ENCODE assay signal across 17 cellular contexts in genomic region chr21:35593000-35593502, GRCh38.
A peak's percentile ranks its signal among the peaks of the same experiment; 100 is the strongest.
DNase-seq lines count a peak whose midpoint lies in the region; ATAC-seq and TF ChIP-seq lines count a peak whose summit lies in the region.
"Had no signal": no experiment of that assay in that cellular context is flagged by ENCODE, and none has a peak within 500 bp of the region (broad histone marks: within the 10 kb centered on the region; RNA-seq: fewer than 3 reads in every experiment).

No MANE protein-coding gene starts in this region.

- H3K4me3 Mint-ChIP-seq in T-helper 2 cell treated with Interferon-gamma antibody and Interleukin-4, amounts not matched to agents 5 μg/mL and 100 μg/mL, for 36 hours = no peak overlapping the region
- H3K4me3 Mint-ChIP-seq: activated T-helper 1 cell treated with anti-CD3 and anti-CD28 coated beads, Interleukin-12 subunit alpha, Interleukin-12 subunit beta, Interleukin-2, Interleukin-4 antibody, amounts not matched to agents 30 ng/mL and 10 ng/mL and 1 ng/mL, durations not matched to agents 14 hours and 24 hours and 36 hours had no signal

- H3K27me3 Mint-ChIP-seq in T-helper 2 cell treated with Interferon-gamma antibody and Interleukin-4, amounts not matched to agents 5 μg/mL and 100 μg/mL, for 36 hours (ENCODE audit: low read depth) = peaks cover 22% of the 10 kb centered on the region

- DNase-seq in ELR (ENCODE audit: low read depth) = peak; percentile 44
- peak; percentile 12 for DNase-seq in NB4 (ENCODE audit: low read depth)
- DNase-seq in brain microvascular endothelial cell = peak; percentile 48
- peak; percentile 11 for DNase-seq in kidney tubule cell (ENCODE audit: low spot score)
- DNase-seq in T-helper 2 cell treated with Interferon-gamma antibody and Interleukin-4, amounts not matched to agents 5 μg/mL and 100 μg/mL, for 36 hours (ENCODE audit: low spot score) = no peak
- DNase-seq in NCI-H187 treated with DMSO at 0.1 percent for 48 hours (lab: John Stamatoyannopoulos, UW) = no peak
- DNase-seq: activated CD4-positive, CD25-positive, alpha-beta regulatory T cell treated with anti-CD3 and anti-CD28 coated beads, Interleukin-2, amount 50 U/mL, for 72 hours; caudate nucleus; foreskin melanocyte; left lung; stimulated activated CD4-positive, alpha-beta T cell treated with anti-CD3 and anti-CD28 coated beads, Interleukin-12 subunit alpha, Interleukin-12 subunit beta, amount 100 ng/mL, for 4 hours had no signal

- in situ Hi-C loops in brain microvascular endothelial cell (cut with HindIII; ENCODE audit: low pct_ligation_motif_present, low sequenced_read_pairs) = no loop called here

- ATAC-seq in HG02852 (IDR thresholded peaks at IDR 0.05; ENCODE audit: unreplicated experiment) = no peak
- no peak for ATAC-seq in GM19023 (IDR thresholded peaks at IDR 0.05; ENCODE audit: unreplicated experiment)
- ATAC-seq: HepG2, left lung had no signal

- H3K36me3 Mint-ChIP-seq in T-helper 2 cell treated with Interferon-gamma antibody and Interleukin-4, amounts not matched to agents 5 μg/mL and 100 μg/mL, for 36 hours (ENCODE audit: low read depth) = no peaks in the 10 kb centered on the region

- no peak overlapping the region for H3K4me3 ChIP-seq in NB4 (ENCODE audit: low read depth, low read length)
- no peak overlapping the region for H3K4me3 ChIP-seq in brain microvascular endothelial cell (ENCODE audit: low read depth, low read length)
- H3K4me3 ChIP-seq: left lung, SJCRH30 had no signal

- no peaks in the 10 kb centered on the region for H3K9me3 Mint-ChIP-seq in T-helper 2 cell treated with Interferon-gamma antibody and Interleukin-4, amounts not matched to agents 5 μg/mL and 100 μg/mL, for 36 hours

- no peak overlapping the region for H3K27ac ChIP-seq in brain microvascular endothelial cell
- H3K27ac ChIP-seq: C4-2B, left lung, SJCRH30 had no signal

- H3K27me3 ChIP-seq in brain microvascular endothelial cell (replicated peaks) = no peaks in the 10 kb centered on the region
- H3K27me3 ChIP-seq: left lung, SJCRH30 had no signal

- TF ChIP-seq CTCF in NB4 (IDR thresholded peaks at IDR 0.05; ENCODE audit: low read depth, low read length) (no peak), brain microvascular endothelial cell (IDR thresholded peaks at IDR 0.05; ENCODE audit: low read depth, low read length, missing control alignments) (no peak)

- H3K4me1 Mint-ChIP-seq in T-helper 2 cell treated with Interferon-gamma antibody and Interleukin-4, amounts not matched to agents 5 μg/mL and 100 μg/mL, for 36 hours (ENCODE audit: low read depth) = no peaks in the 10 kb centered on the region

- no peaks in the 10 kb centered on the region for H3K36me3 ChIP-seq in brain microvascular endothelial cell (replicated peaks)
- H3K36me3 ChIP-seq: left lung, SJCRH30 had no signal

- no peak for TF ChIP-seq POLR2A in NB4 (IDR thresholded peaks at IDR 0.05; ENCODE audit: extremely low read depth, insufficient read length)

- H3K27ac Mint-ChIP-seq in T-helper 2 cell treated with Interferon-gamma antibody and Interleukin-4, amounts not matched to agents 5 μg/mL and 100 μg/mL, for 36 hours = no peak overlapping the region
- H3K27ac Mint-ChIP-seq: activated T-helper 1 cell treated with anti-CD3 and anti-CD28 coated beads, Interleukin-12 subunit alpha, Interleukin-12 subunit beta, Interleukin-2, Interleukin-4 antibody, amounts not matched to agents 30 ng/mL and 10 ng/mL and 1 ng/mL, durations not matched to agents 14 hours and 24 hours and 36 hours had no signal

Comparison
In these comparisons a context has a peak if more than half of its experiments do, and no peak if none do; other contexts are left out.
1. DNase-seq: peak in ELR (single experiment), NB4 (single experiment), brain microvascular endothelial cell (single experiment) and kidney tubule cell (single experiment); none in T-helper 2 cell treated with Interferon-gamma antibody and Interleukin-4, amounts not matched to agents 5 μg/mL and 100 μg/mL, for 36 hours (single experiment) and NCI-H187 treated with DMSO at 0.1 percent for 48 hours (single experiment).